In the genomic region with DNA sequence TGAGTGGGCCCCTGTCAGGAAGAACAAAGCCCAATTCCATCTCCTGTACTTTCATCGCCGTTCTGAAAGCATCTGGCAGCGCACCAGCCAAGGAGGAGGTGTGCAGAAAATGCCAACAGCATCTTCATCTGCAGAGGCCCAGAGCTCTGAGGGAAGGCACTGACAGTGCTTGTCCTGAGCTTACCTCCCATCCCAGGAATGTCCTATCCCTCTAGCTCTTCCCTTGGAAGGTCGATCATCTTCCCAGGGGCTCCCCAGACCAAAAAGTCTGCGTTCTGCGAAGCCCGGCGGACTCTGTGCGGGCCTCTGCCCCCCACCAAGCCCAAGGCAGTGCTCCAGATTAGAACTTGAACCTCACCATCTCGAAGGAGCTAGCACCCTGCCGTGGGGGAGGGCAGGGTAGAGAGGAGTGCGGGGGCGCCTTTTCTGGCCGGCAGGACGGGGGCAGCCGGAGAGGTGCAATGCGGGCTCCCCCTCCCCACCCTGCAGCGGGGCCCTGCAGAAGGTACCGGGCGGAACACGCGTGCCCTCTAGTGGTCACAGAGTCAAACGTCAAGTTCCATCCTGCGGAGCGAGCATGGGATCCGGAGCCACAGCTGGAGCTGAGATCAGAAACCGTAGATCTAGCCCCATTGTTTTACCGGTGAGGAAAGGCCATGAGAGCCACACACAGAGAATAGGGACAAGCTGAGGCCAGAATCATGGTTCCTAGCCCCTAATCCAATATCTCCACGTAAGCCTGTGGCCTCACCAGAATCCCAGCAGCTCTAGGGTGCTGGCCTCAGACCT, we compare ENCODE assay signal across 8 cellular contexts.
DNase-seq lines count a peak whose midpoint lies in the region; ATAC-seq lines count a peak whose summit lies in the region.

No MANE protein-coding gene starts in this region.

- ATAC-seq in GM18867 (IDR thresholded peaks at IDR 0.05; ENCODE audit: unreplicated experiment) (peak; percentile 42), GM21390 (IDR thresholded peaks at IDR 0.05; ENCODE audit: unreplicated experiment) (no peak)

- in situ Hi-C loops in ACHN (cut with HindIII; ENCODE audit: low pct_ligation_motif_present, low pct_unique_long_range_greater_than_20kb, low sequenced_read_pairs), result no loop called here

- DNase-seq in ACHN (peak; percentile 54), NCI-H2196 treated with DMSO at 0.1 percent for 48 hours (lab: John Stamatoyannopoulos, UW; ENCODE audit: unreplicated experiment) (peak; percentile 32), left kidney (ENCODE audit: low read depth, low spot score) (peak; percentile 89)
- peak; percentile 83 for DNase-seq in activated CD4-positive, alpha-beta T cell treated with anti-CD3 and anti-CD28 coated beads for 48 hours
- peak; percentile 78 for DNase-seq in stimulated activated CD4-positive, alpha-beta T cell treated with anti-CD3 and anti-CD28 coated beads, Interleukin-4, amount 100 ng/mL, for 24 hours

- H3K27ac ChIP-seq in cingulate gyrus (ENCODE audit: low read depth, low read length), result peak overlapping the region; percentile 76

Comparison
In these comparisons a context has a peak if more than half of its experiments do, and no peak if none do; other contexts are left out.
1. DNase-seq: peak in every context shown above with its lines; median percentile 89 in left kidney; 83 in activated CD4-positive, alpha-beta T cell treated with anti-CD3 and anti-CD28 coated beads for 48 hours; 78 in stimulated activated CD4-positive, alpha-beta T cell treated with anti-CD3 and anti-CD28 coated beads, Interleukin-4, amount 100 ng/mL, for 24 hours; 54 in ACHN; 32 in NCI-H2196 treated with DMSO at 0.1 percent for 48 hours.